Comparison of ENCODE assay signal across 12 cellular contexts in genomic region chr17:4163951-4164350, GRCh38. TPM values are rescaled to one million over a fixed set of nuclear protein-coding genes. Genes with fewer than 3 reads are reported as not detected.
DNase-seq lines count a peak whose midpoint lies in the region; ATAC-seq and TF ChIP-seq lines count a peak whose summit lies in the region.
"Had no signal": no experiment of that assay in that cellular context is flagged by ENCODE, and none has a peak within 500 bp of the region (broad histone marks: within the 10 kb centered on the region; RNA-seq: fewer than 3 reads in every experiment).

No MANE protein-coding gene starts in this region.

- TF ChIP-seq CTCF in GM23338 (conservative IDR thresholded peaks at IDR 0.05; ENCODE audit: low read depth in 2 of 2) (no peak), PC-9 (conservative IDR thresholded peaks at IDR 0.05) (no peak)

- H2AFZ ChIP-seq in GM23338 (no peak overlapping the region), PC-9 (no peak overlapping the region)

- H3K9me3 ChIP-seq in PC-9 (ENCODE audit: insufficient read depth, low read depth) = no peaks in the 10 kb centered on the region

- H3K36me3 ChIP-seq in GM23338 (ENCODE audit: insufficient read depth) (peaks cover 14% of the 10 kb centered on the region; the same call in 1 of the 2 replicates), PC-9 (ENCODE audit: low read depth) (0 out of 2 replicates have a peak, but pooled peaks cover under 1% of the 10 kb centered on the region)

- DNase-seq in GM23338 (ENCODE audit: low spot score) (no peak), PC-9 (no peak), fibroblast of gingiva (ENCODE audit: low read depth) (peak; percentile 77), posterior vena cava (ENCODE audit: low spot score) (peak; percentile 76), NCI-H82 treated with DMSO at 0.1 percent for 48 hours (lab: John Stamatoyannopoulos, UW; ENCODE audit: unreplicated experiment) (no peak)
- no peak for DNase-seq in stimulated activated CD4-positive, alpha-beta T cell treated with anti-CD3 and anti-CD28 coated beads, Interleukin-2, amount 100 ng/mL, for 48 hours
- DNase-seq: activated B cell treated with CpG ODN at 0.5 μM for 24 hours, dermis blood vessel endothelial cell, NCI-H1105 treated with DMSO at 0.1 percent for 48 hours, NCI-H524, SHP77 had no signal

- H3K79me2 ChIP-seq in GM23338 (replicated peaks; ENCODE audit: insufficient read depth) (no peaks in the 10 kb centered on the region), PC-9 (ENCODE audit: low read depth) (no peaks in the 10 kb centered on the region)

- H3K27me3 ChIP-seq in GM23338 (ENCODE audit: insufficient read depth) (no peaks in the 10 kb centered on the region), PC-9 (ENCODE audit: insufficient read depth, low read depth) (no peaks in the 10 kb centered on the region)

- H3K4me3 Mint-ChIP-seq in GM23338 = no peak overlapping the region
- H3K4me3 Mint-ChIP-seq: activated B cell treated with CpG ODN at 0.5 μM for 24 hours had no signal

- no TSS peak for BruUV-seq in PC-9 (replicated peaks; lab: Mats Ljungman, UMichigan)

- intact Hi-C loops in PC-9 (cut with micrococcal nuclease; ENCODE audit: unreplicated experiment) (loop anchor here (10.0 kb wide), 2 partner anchors 269 to 439 kb away; partner anchors contain the start of genes CAMKK1 and HASPIN), posterior vena cava (cut with DNase I) (no loop called here)

- POLR2A ChIA-PET in PC-9 (lab: Charles Lee; ENCODE audit: unreplicated experiment) = interaction anchor here (0.5 to 0.7 kb wide), 2 partner anchors 94 to 953 kb away, joined by 3 to 7 read pairs; no protein-coding TSS in a partner anchor

- no peaks in the 10 kb centered on the region; the same call in 1 of the 2 replicates for H3K4me1 ChIP-seq in GM23338 (ENCODE audit: insufficient read depth)
- peaks cover 48% of the 10 kb centered on the region for H3K4me1 ChIP-seq in PC-9 (replicated peaks; ENCODE audit: insufficient read depth)

- H3K4me3 ChIP-seq in GM23338 (no peak overlapping the region), PC-9 (no peak overlapping the region)

- no peaks in the 10 kb centered on the region for H3K27me3 Mint-ChIP-seq in GM23338 (ENCODE audit: insufficient read depth, low read depth, poor library complexity)
- H3K27me3 Mint-ChIP-seq: activated B cell treated with CpG ODN at 0.5 μM for 24 hours had no signal

- peaks cover 20% of the 10 kb centered on the region for H3K4me1 Mint-ChIP-seq in GM23338

- CTCF ChIA-PET in PC-9 (lab: Charles Lee) = no interaction called here

- no peak overlapping the region for H3K4me2 ChIP-seq in GM23338
- H3K4me2 ChIP-seq in PC-9 = 0 out of 2 replicates have a peak overlapping the region, but pooled peaks have one; percentile 81

- H3K9me2 ChIP-seq in GM23338 (ENCODE audit: insufficient read depth) = no peaks in the 10 kb centered on the region
- H3K9me2 ChIP-seq in PC-9 (ENCODE audit: insufficient read depth) = no peaks in the 10 kb centered on the region

- peak overlapping the region; percentile 64 for H3K27ac Mint-ChIP-seq in GM23338

- H3K9me3 Mint-ChIP-seq in GM23338 = no peaks in the 10 kb centered on the region; the same call in 1 of the 3 replicates
- H3K9me3 Mint-ChIP-seq: activated B cell treated with CpG ODN at 0.5 μM for 24 hours had no signal

- H3K36me3 Mint-ChIP-seq in GM23338 (ENCODE audit: low read depth) = peaks cover 20% of the 10 kb centered on the region

- no peak overlapping the region for H3K27ac ChIP-seq in GM23338 (ENCODE audit: low read depth)
- H3K27ac ChIP-seq in PC-9 = peak overlapping the region; percentile 95; the same call in 1 of the 2 replicates

- H3F3A ChIP-seq in GM23338 (replicated peaks; ENCODE audit: low read depth) = no peaks in the 10 kb centered on the region
- H3F3A ChIP-seq in PC-9 (ENCODE audit: insufficient read depth, low read depth) = peaks cover 43% of the 10 kb centered on the region

- H4K20me1 ChIP-seq in GM23338 (replicated peaks; ENCODE audit: insufficient read depth) = no peaks in the 10 kb centered on the region; the same call in 1 of the 2 replicates
- no peaks in the 10 kb centered on the region for H4K20me1 ChIP-seq in PC-9 (ENCODE audit: insufficient read depth)

- no peak for ATAC-seq in GM23338
- ATAC-seq in GM21381 (IDR thresholded peaks at IDR 0.05; ENCODE audit: unreplicated experiment) = no peak

TF ChIP-seq in GM23338, 12 proteins besides CTCF, POLR2A, EP300 and RAD21 (continues in another document):
- TF ChIP-seq ZNF331 (CRISPR knock-in tag; IDR thresholded peaks at IDR 0.05; ENCODE audit: low read depth) (no peak), ZNF462 (CRISPR knock-in tag; IDR thresholded peaks at IDR 0.05) (no peak), JUNB (IDR thresholded peaks at IDR 0.05; ENCODE audit: unreplicated experiment) (no peak), NANOG (IDR thresholded peaks at IDR 0.05; ENCODE audit: borderline replicate concordance) (no peak), EZH2 (IDR thresholded peaks at IDR 0.05; ENCODE audit: low read depth, unreplicated experiment) (no peak), ZNF114 (CRISPR knock-in tag; IDR thresholded peaks at IDR 0.05) (no peak), POLR2AphosphoS5 (IDR thresholded peaks at IDR 0.05; ENCODE audit: low read depth) (no peak), CREB1 (CRISPR knock-in tag; IDR thresholded peaks at IDR 0.05; ENCODE audit: low read depth) (no peak)

RNA-seq across cellular contexts. Expression of gene CYB5D2, which starts 21.0 kb away (rescaled TPM):
- total RNA-seq in GM23338 (2014; rRNA removed; shearing (Covaris generic)) = 8.6 and 11.8 TPM in 2 replicates
- polyA plus RNA-seq in GM23338 (2016; fragmentation: Nextera tagmentation; extraction: Ambion mirVana) = 4.7 and 4.8 TPM in 2 replicates
- total RNA-seq in PC-9 (2021) (40.5 and 52.4 TPM in 2 replicates), posterior vena cava (10 to 100 TPM; 11.1 to 16.8 TPM)

RNA-seq across cellular contexts. Expression of gene ZZEF1, which starts 21.1 kb away (rescaled TPM):
- 20.0 and 23.6 TPM in 2 replicates for total RNA-seq in GM23338 (2014; rRNA removed; shearing (Covaris generic))
- 1.8 and 2.5 TPM in 2 replicates for polyA plus RNA-seq in GM23338 (2016; fragmentation: Nextera tagmentation; extraction: Ambion mirVana)
- total RNA-seq in PC-9 (2021) = 39.5 and 42.9 TPM in 2 replicates
- total RNA-seq in posterior vena cava = 10 to 100 TPM; 46.6 to 49.5 TPM

Comparison
In these comparisons a context has a peak if more than half of its experiments do, and no peak if none do; other contexts are left out.
1. DNase-seq: peak in fibroblast of gingiva (single experiment) and posterior vena cava (single experiment); none in GM23338 (single experiment), PC-9 (0 of 2), NCI-H82 treated with DMSO at 0.1 percent for 48 hours (single experiment) and stimulated activated CD4-positive, alpha-beta T cell treated with anti-CD3 and anti-CD28 coated beads, Interleukin-2, amount 100 ng/mL, for 48 hours (0 of 2).